Comparison of ENCODE assay signal across 21 cellular contexts in genomic region chr10:12504176-12504575, GRCh38.
"Had no signal": no experiment of that assay in that cellular context is flagged by ENCODE, and none has a peak within 500 bp of the region (broad histone marks: within the 10 kb centered on the region; RNA-seq: fewer than 3 reads in every experiment).

No MANE protein-coding gene starts in this region.

- H3K36me3 Mint-ChIP-seq: natural killer cell treated with Interleukin-12 subunit alpha and Interleukin-12 subunit beta and Interleukin-15 and Interleukin-18, amount 100 ng/mL, for 72 hours had no signal

- H3K9ac ChIP-seq: neural progenitor cell had no signal

- H3K27ac Mint-ChIP-seq: natural killer cell treated with Interleukin-12 subunit alpha and Interleukin-12 subunit beta and Interleukin-15 and Interleukin-18, amount 100 ng/mL, for 72 hours; neural progenitor cell; type B pancreatic cell had no signal

- H3K9me3 ChIP-seq: esophagus muscularis mucosa, gastrocnemius medialis, heart right ventricle, pancreas, prostate gland, thyroid gland had no signal

- H3K9me3 Mint-ChIP-seq: natural killer cell treated with Interleukin-12 subunit alpha and Interleukin-12 subunit beta and Interleukin-15 and Interleukin-18, amount 100 ng/mL, for 72 hours; type B pancreatic cell had no signal

- ATAC-seq: gastrocnemius medialis; heart right ventricle; left ventricle myocardium superior; natural killer cell treated with Interleukin-12 subunit alpha and Interleukin-12 subunit beta and Interleukin-15 and Interleukin-18, amount 100 ng/mL, for 72 hours; pancreas; sciatic nerve had no signal

- H3K36me3 ChIP-seq: esophagus muscularis mucosa, gastrocnemius medialis, heart right ventricle, neural progenitor cell, pancreas, prostate gland, thyroid gland had no signal

- H3K4me3 ChIP-seq: esophagus muscularis mucosa, gastrocnemius medialis, heart right ventricle, lung, neural progenitor cell, pancreas, prostate gland, thyroid gland had no signal

- H3K27me3 Mint-ChIP-seq: natural killer cell treated with Interleukin-12 subunit alpha and Interleukin-12 subunit beta and Interleukin-15 and Interleukin-18, amount 100 ng/mL, for 72 hours; type B pancreatic cell had no signal

- DNase-seq: central memory CD4-positive, alpha-beta T cell; effector memory CD4-positive, alpha-beta T cell; gastrocnemius medialis; heart right ventricle; left colon; left ventricle myocardium superior; mesenchymal stem cell; midbrain; nucleus accumbens; pancreas; stimulated activated CD4-positive, alpha-beta T cell treated with anti-CD3 and anti-CD28 coated beads, Interleukin-2, amount 100 ng/mL, for 24 hours; stimulated activated naive CD4-positive, alpha-beta T cell; thyroid gland had no signal

- H3K4me3 Mint-ChIP-seq: natural killer cell treated with Interleukin-12 subunit alpha and Interleukin-12 subunit beta and Interleukin-15 and Interleukin-18, amount 100 ng/mL, for 72 hours; neural progenitor cell had no signal

- H3K27ac ChIP-seq: epithelial cell of prostate, esophagus muscularis mucosa, gastrocnemius medialis, heart right ventricle, neural progenitor cell, pancreas, prostate gland, thyroid gland had no signal

- H3K27me3 ChIP-seq: esophagus muscularis mucosa, gastrocnemius medialis, heart right ventricle, neural progenitor cell, pancreas, thyroid gland had no signal

- H3K4me1 ChIP-seq: prostate gland had no signal
